15 cellular contexts compared by ENCODE assay signal in the genomic region with DNA sequence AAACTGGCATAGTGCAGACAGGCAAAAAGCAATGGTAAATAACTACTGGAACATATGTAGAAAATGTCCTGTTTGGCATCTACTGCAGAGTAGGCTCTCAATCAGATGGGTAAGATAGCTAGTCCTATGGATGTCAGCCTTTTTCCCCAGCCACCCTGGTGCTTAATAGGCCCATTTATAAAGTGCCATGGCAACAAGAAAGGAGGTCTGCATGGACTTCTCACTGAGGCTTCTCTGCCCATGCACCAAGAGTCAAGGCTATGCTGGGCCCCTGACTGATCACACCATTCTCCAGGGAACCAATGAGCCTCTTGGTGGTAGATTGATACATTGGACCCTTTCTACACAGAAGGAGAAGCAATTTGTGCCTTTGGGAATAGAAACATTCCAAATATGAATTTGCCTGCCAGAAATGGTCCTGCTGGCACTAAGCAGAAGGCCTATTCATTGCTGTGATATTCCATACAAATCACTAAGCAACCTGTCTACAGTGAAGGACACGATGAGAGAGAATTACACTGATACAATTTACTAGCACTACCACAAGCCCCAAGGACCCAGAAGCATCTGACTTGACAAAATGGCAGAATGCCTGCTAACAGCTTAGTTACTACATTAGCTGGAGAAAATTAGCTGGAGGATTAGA. TPM values are rescaled to one million over a fixed set of nuclear protein-coding genes. Genes with fewer than 3 reads are reported as not detected.
DNase-seq lines count a peak whose midpoint lies in the region; ATAC-seq and TF ChIP-seq lines count a peak whose summit lies in the region.
"Had no signal": no experiment of that assay in that cellular context is flagged by ENCODE, and none has a peak within 500 bp of the region (broad histone marks: within the 10 kb centered on the region; RNA-seq: fewer than 3 reads in every experiment).

No MANE protein-coding gene starts in this region.

- no peak for TF ChIP-seq POLR2A in testis (IDR thresholded peaks at IDR 0.05)
- no peak for TF ChIP-seq POLR2A in transverse colon (IDR thresholded peaks at IDR 0.05)

- H3K4me3 Mint-ChIP-seq in progenitor cell of endocrine pancreas (ENCODE audit: low read depth), result no peak overlapping the region
- H3K4me3 Mint-ChIP-seq: neural progenitor cell had no signal

- H3K27me3 ChIP-seq in testis (no peaks in the 10 kb centered on the region), transverse colon (no peaks in the 10 kb centered on the region)
- H3K27me3 ChIP-seq: left lung, neural progenitor cell, suprapubic skin had no signal

- no peaks in the 10 kb centered on the region for H3K9me3 Mint-ChIP-seq in progenitor cell of endocrine pancreas (ENCODE audit: low read depth)
- H3K9me3 Mint-ChIP-seq: neural progenitor cell had no signal

- no peak overlapping the region for H3K4me3 ChIP-seq in testis
- no peak overlapping the region for H3K4me3 ChIP-seq in transverse colon
- H3K4me3 ChIP-seq: left lung, neural progenitor cell, suprapubic skin had no signal

- no peaks in the 10 kb centered on the region for H3K36me3 ChIP-seq in testis (ENCODE audit: low read depth, missing control alignments)
- peaks cover 0 to 12% (median 4%) of the 10 kb centered on the region in 4 donors for H3K36me3 ChIP-seq in transverse colon
- H3K36me3 ChIP-seq: neural progenitor cell had no signal

- peak overlapping the region; percentile 73 for H3K27ac Mint-ChIP-seq in progenitor cell of endocrine pancreas
- H3K27ac Mint-ChIP-seq: neural progenitor cell had no signal

- no peak for ATAC-seq in GM21390 (IDR thresholded peaks at IDR 0.05; ENCODE audit: unreplicated experiment)
- ATAC-seq: left lung had no signal

- H3K4me1 ChIP-seq in testis (peaks cover 4% of the 10 kb centered on the region), transverse colon (no peaks in the 10 kb centered on the region)
- H3K4me1 ChIP-seq: left lung, neural progenitor cell, suprapubic skin had no signal

- H3K4me1 Mint-ChIP-seq in progenitor cell of endocrine pancreas (ENCODE audit: low read depth), result peaks cover 5% of the 10 kb centered on the region
- H3K4me1 Mint-ChIP-seq: neural progenitor cell had no signal

- DNase-seq in NCI-H82 (lab: John Stamatoyannopoulos, UW) (peak; percentile 36), NCI-H82 treated with DMSO at 0.1 percent for 48 hours (lab: John Stamatoyannopoulos, UW; ENCODE audit: unreplicated experiment) (no peak), OCI-M1 (lab: John Stamatoyannopoulos, UW) (peak; percentile 40), fibroblast of gingiva (ENCODE audit: low read depth) (peak; percentile 45), progenitor cell of endocrine pancreas (ENCODE audit: low spot score, unreplicated experiment) (no peak), testis (no peak), transverse colon (no peak)
- DNase-seq: activated gamma-delta T cell, left lung, NCI-H1436, NCI-H526 treated with DMSO at 0.1 percent for 48 hours, T1000 had no signal

- H3K36me3 Mint-ChIP-seq in progenitor cell of endocrine pancreas (ENCODE audit: insufficient read depth), result peaks cover 38% of the 10 kb centered on the region

- no peak for TF ChIP-seq CTCF in progenitor cell of endocrine pancreas (IDR thresholded peaks at IDR 0.05; ENCODE audit: unreplicated experiment)
- TF ChIP-seq CTCF in testis (IDR thresholded peaks at IDR 0.05), result no peak
- no peak for TF ChIP-seq CTCF in transverse colon (IDR thresholded peaks at IDR 0.05)

- H3K27ac ChIP-seq in testis (no peak overlapping the region), transverse colon (no peak overlapping the region)
- H3K27ac ChIP-seq: neural progenitor cell, suprapubic skin had no signal

- 29 to 36% methylated on average over 1 of the region's 1 CpG for WGBS in testis, 2 donors
- WGBS in transverse colon (ENCODE audit: low coverage in 1 of 2), 2 donors, result 85% methylated on average over 1 of the region's 1 CpG; no CpG with 5 or more reads in 1 of the 2 donors

- in situ Hi-C loops in transverse colon (cut with MboI; ENCODE audit: low pct_ligation_motif_present in 1 of 4, low pct_unique_long_range_greater_than_20kb in 1 of 4, low sequenced_read_pairs in 3 of 4), result no loop called here

- intact Hi-C loops in testis (cut with DNase I; ENCODE audit: low total_unique reads) (no loop called here), transverse colon (cut with DNase I; ENCODE audit: low total_unique reads) (no loop called here)

- H3K9me3 ChIP-seq in testis, result no peaks in the 10 kb centered on the region
- H3K9me3 ChIP-seq in transverse colon, result no peaks in the 10 kb centered on the region
- H3K9me3 ChIP-seq: left lung, suprapubic skin had no signal

- H3K27me3 Mint-ChIP-seq in progenitor cell of endocrine pancreas, result no peaks in the 10 kb centered on the region

- no peak for TF ChIP-seq EP300 in transverse colon (IDR thresholded peaks at IDR 0.05; ENCODE audit: low read depth)

RNA-seq across cellular contexts. Expression of a gene that starts 43.8 kb away (rescaled TPM):
- 270 and 287 TPM in 2 replicates for total RNA-seq in progenitor cell of endocrine pancreas
- total RNA-seq in testis, result 100 to 1,000 TPM in 1 of 2 donors, 10 to 100 TPM in 1; 96.1 to 101 TPM
- 13.7 TPM for polyA plus RNA-seq in testis (ENCODE audit: insufficient read depth, low read depth, low replicate concordance)
- 10 to 100 TPM; 23.3 to 81.8 (median 35.1) TPM for total RNA-seq in transverse colon

Comparison
In these comparisons a context has a peak if more than half of its experiments do, and no peak if none do; other contexts are left out.
1. DNase-seq: peak in NCI-H82 (single experiment), OCI-M1 (single experiment) and fibroblast of gingiva (single experiment); none in NCI-H82 treated with DMSO at 0.1 percent for 48 hours (single experiment), progenitor cell of endocrine pancreas (single experiment), testis (single experiment) and transverse colon (single experiment).